In genomic region chr7:12239821-12240220, GRCh38 we compare ENCODE assay signal across 30 cellular contexts. TPM values are rescaled to one million over a fixed set of nuclear protein-coding genes. Genes with fewer than 3 reads are reported as not detected.
A peak's percentile ranks its signal among the peaks of the same experiment; 100 is the strongest.
DNase-seq lines count a peak whose midpoint lies in the region; ATAC-seq and TF ChIP-seq lines count a peak whose summit lies in the region.
"Had no signal": no experiment of that assay in that cellular context is flagged by ENCODE, and none has a peak within 500 bp of the region (broad histone marks: within the 10 kb centered on the region; RNA-seq: fewer than 3 reads in every experiment).

No MANE protein-coding gene starts in this region.

- BruUV-seq in Panc1 (replicated peaks; lab: Mats Ljungman, UMichigan): no TSS peak

- H3K9me3 ChIP-seq in Panc1 (ENCODE audit: control insufficient read depth, insufficient read depth, low read depth, low read length) (no peaks in the 10 kb centered on the region), MM.1S (replicated peaks; ENCODE audit: insufficient read depth, low read length) (no peaks in the 10 kb centered on the region)
- H3K9me3 ChIP-seq: ascending aorta, Peyer's patch, right lobe of liver, SJCRH30, tibial artery had no signal

- H3K4me1 Mint-ChIP-seq in naive thymus-derived CD8-positive, alpha-beta T cell: peaks cover 9 to 22% (median 15%) of the 10 kb centered on the region in 4 donors
- H3K4me1 Mint-ChIP-seq: mesothelial cell of epicardium had no signal

- H3K27me3 ChIP-seq in Panc1 (ENCODE audit: control insufficient read depth, insufficient read depth, low read length) (no peaks in the 10 kb centered on the region), MM.1S (replicated peaks; ENCODE audit: insufficient read depth, low read length) (no peaks in the 10 kb centered on the region)
- H3K27me3 ChIP-seq: ascending aorta, Peyer's patch, right lobe of liver, SJCRH30, tibial artery had no signal

- H3K27me3 Mint-ChIP-seq in naive thymus-derived CD8-positive, alpha-beta T cell: no peaks in the 10 kb centered on the region
- H3K27me3 Mint-ChIP-seq: activated CD8-positive, alpha-beta memory T cell treated with anti-CD3 and anti-CD28 coated beads, Interleukin-2, amount 10 ng/mL, durations not matched to agents 7 days and 5 days; activated naive CD4-positive, alpha-beta T cell treated with anti-CD3 and anti-CD28 coated beads, Interleukin-2, amount 50 U/mL, for 24 hours; stimulated activated naive CD8-positive, alpha-beta T cell treated with anti-CD3 and anti-CD28 coated beads, Interleukin-15, amount 100 ng/mL, for 72 hours; T-helper 17 cell had no signal

- DNase-seq in SIG-M5 treated with dmso at 0.1 percent for 504 hours (lab: John Stamatoyannopoulos, UW; ENCODE audit: unreplicated experiment) (peak; percentile 18), SIG-M5 (lab: John Stamatoyannopoulos, UW) (no peak), Kasumi-1 (lab: John Stamatoyannopoulos, UW) (peak; percentile 12 to 17), Panc1 (ENCODE audit: low read depth, low spot score) (no peak), MM.1S (no peak)
- peak in 1 of 10 donors; percentile 9 for DNase-seq in naive thymus-derived CD8-positive, alpha-beta T cell
- no peak for DNase-seq in activated naive CD4-positive, alpha-beta T cell treated with anti-CD3 and anti-CD28 coated beads, Interleukin-2, amount 50 U/mL, for 72 hours (ENCODE audit: low spot score in 2 of 2)
- DNase-seq: activated CD4-positive, alpha-beta T cell treated with anti-CD3 and anti-CD28 coated beads, Interleukin-2, amount 50 U/mL, for 1 hour; activated CD8-positive, alpha-beta memory T cell treated with anti-CD3 and anti-CD28 coated beads, Interleukin-2, amount 10 ng/mL, durations not matched to agents 7 days and 5 days; caudate nucleus; dermis blood vessel endothelial cell; islet precursor cell; left ventricle myocardium superior; NCI-H1417 treated with DMSO at 0.1 percent for 48 hours; NCI-H2107; NCI-H446; Peyer's patch; posterior cingulate gyrus; right lobe of liver; SJCRH30; stimulated activated naive CD8-positive, alpha-beta T cell treated with anti-CD3 and anti-CD28 coated beads, Interleukin-15, amount 100 ng/mL, for 72 hours; T-helper 17 cell; tibial artery had no signal

- H3K4me1 ChIP-seq in Panc1 (ENCODE audit: control insufficient read depth, insufficient read depth, low read length) (no peaks in the 10 kb centered on the region), MM.1S (ENCODE audit: low read length) (no peaks in the 10 kb centered on the region)
- H3K4me1 ChIP-seq: ascending aorta, Peyer's patch, right lobe of liver, SJCRH30, tibial artery had no signal

- H3K79me2 ChIP-seq in MM.1S (ENCODE audit: low read length): no peaks in the 10 kb centered on the region

- peak overlapping the region in 5 of 10 donors; percentile 5 to 48 (median 31) for H3K4me3 Mint-ChIP-seq in naive thymus-derived CD8-positive, alpha-beta T cell
- H3K4me3 Mint-ChIP-seq: activated CD8-positive, alpha-beta memory T cell treated with anti-CD3 and anti-CD28 coated beads, Interleukin-2, amount 10 ng/mL, durations not matched to agents 7 days and 5 days; activated naive CD4-positive, alpha-beta T cell treated with anti-CD3 and anti-CD28 coated beads, Interleukin-2, amount 50 U/mL, for 24 hours; mesothelial cell of epicardium; stimulated activated naive CD8-positive, alpha-beta T cell treated with anti-CD3 and anti-CD28 coated beads, Interleukin-15, amount 100 ng/mL, for 72 hours; T-helper 17 cell had no signal

- peaks cover 7% of the 10 kb centered on the region for H3K36me3 ChIP-seq in Panc1 (ENCODE audit: control insufficient read depth, insufficient read depth, low read length)
- no peaks in the 10 kb centered on the region for H3K36me3 ChIP-seq in MM.1S (replicated peaks; ENCODE audit: insufficient read depth, low read length)
- H3K36me3 ChIP-seq: SJCRH30 had no signal

- peak overlapping the region; percentile 5 to 91 (median 60) for H3K27ac Mint-ChIP-seq in naive thymus-derived CD8-positive, alpha-beta T cell
- H3K27ac Mint-ChIP-seq in activated naive CD4-positive, alpha-beta T cell treated with anti-CD3 and anti-CD28 coated beads, Interleukin-2, amount 50 U/mL, for 72 hours: no peak overlapping the region
- H3K27ac Mint-ChIP-seq: activated CD8-positive, alpha-beta memory T cell treated with anti-CD3 and anti-CD28 coated beads, Interleukin-2, amount 10 ng/mL, durations not matched to agents 7 days and 5 days; mesothelial cell of epicardium; T-helper 17 cell had no signal

- intact Hi-C loops in Panc1 (cut with micrococcal nuclease; ENCODE audit: unreplicated experiment): no loop called here

- H3K9me2 ChIP-seq in MM.1S (replicated peaks; ENCODE audit: insufficient read depth, low read length): no peaks in the 10 kb centered on the region

- H3K4me3 ChIP-seq in Panc1 (ENCODE audit: low read depth in 2 of 2, low read length in 2 of 2): no peak overlapping the region
- H3K4me3 ChIP-seq in MM.1S (ENCODE audit: low read length): no peak overlapping the region
- H3K4me3 ChIP-seq: ascending aorta, Peyer's patch, right lobe of liver, SJCRH30, tibial artery had no signal

- CTCF ChIA-PET in Panc1 (lab: Charles Lee): no interaction called here

- peaks cover 22 to 40% (median 31%) of the 10 kb centered on the region in 3 donors for H3K36me3 Mint-ChIP-seq in naive thymus-derived CD8-positive, alpha-beta T cell
- peaks cover 14 to 29% of the 10 kb centered on the region in 2 donors for H3K36me3 Mint-ChIP-seq in activated naive CD4-positive, alpha-beta T cell treated with anti-CD3 and anti-CD28 coated beads, Interleukin-2, amount 50 U/mL, for 72 hours

- H3K4me2 ChIP-seq in MM.1S (ENCODE audit: low read depth, low read length): no peak overlapping the region

- no peak overlapping the region for H2AFZ ChIP-seq in MM.1S (ENCODE audit: low read length)

- H3K9me3 Mint-ChIP-seq in naive thymus-derived CD8-positive, alpha-beta T cell: peaks cover 0 to 19% (median 8%) of the 10 kb centered on the region in 9 donors
- peaks cover 0 to 7% of the 10 kb centered on the region in 2 donors for H3K9me3 Mint-ChIP-seq in activated naive CD4-positive, alpha-beta T cell treated with anti-CD3 and anti-CD28 coated beads, Interleukin-2, amount 50 U/mL, for 72 hours

- in situ Hi-C loops in Panc1 (cut with HindIII; ENCODE audit: low pct_unique_long_range_greater_than_20kb, low sequenced_read_pairs): no loop called here

- ATAC-seq in Panc1 (no peak), GM19455 (IDR thresholded peaks at IDR 0.05; ENCODE audit: unreplicated experiment) (no peak)
- peak in 1 of 2 donors; percentile 39 for ATAC-seq in naive thymus-derived CD8-positive, alpha-beta T cell
- ATAC-seq in activated naive CD4-positive, alpha-beta T cell treated with anti-CD3 and anti-CD28 coated beads, Interleukin-2, amount 50 U/mL, for 72 hours: no peak
- ATAC-seq: activated CD8-positive, alpha-beta memory T cell treated with anti-CD3 and anti-CD28 coated beads, Interleukin-2, amount 10 ng/mL, durations not matched to agents 7 days and 5 days; left ventricle myocardium superior; right lobe of liver; stimulated activated naive CD8-positive, alpha-beta T cell treated with anti-CD3 and anti-CD28 coated beads, Interleukin-15, amount 100 ng/mL, for 72 hours; T-helper 17 cell had no signal

- H3K9ac ChIP-seq in MM.1S (ENCODE audit: low read length): no peak overlapping the region

- TF ChIP-seq CTCF in Panc1 (IDR thresholded peaks at IDR 0.05) (no peak), MM.1S (IDR thresholded peaks at IDR 0.05; ENCODE audit: low read length) (no peak)

- no peaks in the 10 kb centered on the region for H3F3A ChIP-seq in MM.1S (ENCODE audit: insufficient read depth, low read length)

- H4K20me1 ChIP-seq in MM.1S (ENCODE audit: insufficient read depth, low read length): no peaks in the 10 kb centered on the region

- POLR2A ChIA-PET in Panc1 (lab: Charles Lee): no interaction called here
- POLR2A ChIA-PET in naive thymus-derived CD8-positive, alpha-beta T cell (lab: Charles Lee): no interaction called here

- H3K27ac ChIP-seq in Panc1 (ENCODE audit: low read length): peak overlapping the region; percentile 23; the same call in 1 of the 2 replicates
- H3K27ac ChIP-seq in MM.1S (ENCODE audit: low read length): no peak overlapping the region
- H3K27ac ChIP-seq: 22Rv1, ascending aorta, HL-60, Peyer's patch, right lobe of liver, SJCRH30, tibial artery, VCaP had no signal

RNA-seq across cellular contexts. Expression of gene TMEM106B, which starts 28.7 kb away (rescaled TPM):
- 89.0 TPM for total RNA-seq in Panc1 (2021; ENCODE audit: unreplicated experiment)
- polyA plus RNA-seq in Panc1 (2012; ENCODE audit: insufficient read length): 51.2 TPM
- 10 to 100 TPM; 49.3 to 57.6 TPM for total RNA-seq in naive thymus-derived CD8-positive, alpha-beta T cell
- 10 to 100 TPM; 40.9 to 45.6 (median 44.1) TPM for polyA plus RNA-seq in naive thymus-derived CD8-positive, alpha-beta T cell
- 10 to 100 TPM; 18.4 to 27.2 TPM for total RNA-seq in activated naive CD4-positive, alpha-beta T cell treated with anti-CD3 and anti-CD28 coated beads, Interleukin-2, amount 50 U/mL, for 72 hours

Comparison
In these comparisons a context has a peak if more than half of its experiments do, and no peak if none do; other contexts are left out.
1. DNase-seq: peak in SIG-M5 treated with dmso at 0.1 percent for 504 hours (single experiment) and Kasumi-1 (2 of 2); none in SIG-M5 (single experiment), Panc1 (single experiment), activated naive CD4-positive, alpha-beta T cell treated with anti-CD3 and anti-CD28 coated beads, Interleukin-2, amount 50 U/mL, for 72 hours (0 of 2) and MM.1S (single experiment).
2. H3K27ac Mint-ChIP-seq: peak in naive thymus-derived CD8-positive, alpha-beta T cell (10 of 10); none in activated naive CD4-positive, alpha-beta T cell treated with anti-CD3 and anti-CD28 coated beads, Interleukin-2, amount 50 U/mL, for 72 hours (0 of 2).